In genomic region chr2:199973703-199974102, GRCh38 we compare ENCODE assay signal across 8 cellular contexts. TPM values are rescaled to one million over a fixed set of nuclear protein-coding genes. Genes with fewer than 3 reads are reported as not detected.
A peak's percentile ranks its signal among the peaks of the same experiment; 100 is the strongest.
DNase-seq lines count a peak whose midpoint lies in the region; ATAC-seq, FAIRE-seq and TF ChIP-seq lines count a peak whose summit lies in the region.

No MANE protein-coding gene starts in this region.

- ATAC-seq in HG03520 (IDR thresholded peaks at IDR 0.05; ENCODE audit: unreplicated experiment) (no peak), T-helper 17 cell (no peak)

- no peak for DNase-seq in D721Med (ENCODE audit: insufficient read length, low spot score)
- peak; percentile 41 for DNase-seq in astrocyte (ENCODE audit: low read depth)
- DNase-seq in kidney = no peak
- no peak for DNase-seq in NCI-H2029 treated with DMSO at 0.1 percent for 48 hours (lab: John Stamatoyannopoulos, UW)
- DNase-seq in T1000 (lab: John Stamatoyannopoulos, UW) = no peak
- DNase-seq in T-helper 17 cell = no peak

- H3K9me3 ChIP-seq in astrocyte (ENCODE audit: insufficient read depth, low read depth, low read length) = no peaks in the 10 kb centered on the region
- H3K9me3 ChIP-seq in kidney (ENCODE audit: control insufficient read depth in 1 of 2, low read length in 2 of 2) = no peaks in the 10 kb centered on the region
- no peaks in the 10 kb centered on the region for H3K9me3 ChIP-seq in T-helper 17 cell (ENCODE audit: control insufficient read depth, low read length, poor library complexity, severe bottlenecking)

- peak; percentile 80 for TF ChIP-seq CTCF in D721Med (IDR thresholded peaks at IDR 0.05; ENCODE audit: insufficient read depth, missing control alignments)
- TF ChIP-seq CTCF in LNCAP (IDR thresholded peaks at IDR 0.05) = peak; percentile 47; the same call in 1 of the 2 replicates
- TF ChIP-seq CTCF in astrocyte (IDR thresholded peaks at IDR 0.05; ENCODE audit: insufficient read depth, low read depth, low read length) = peak; percentile 64
- peak; percentile 63 for TF ChIP-seq CTCF in kidney (IDR thresholded peaks at IDR 0.05; ENCODE audit: borderline replicate concordance, extremely low read depth, insufficient read depth)

- H3K27me3 Mint-ChIP-seq in astrocyte (ENCODE audit: low read depth, unreplicated experiment) (no peaks in the 10 kb centered on the region), T-helper 17 cell (no peaks in the 10 kb centered on the region)

- H3K27ac Mint-ChIP-seq in astrocyte (ENCODE audit: unreplicated experiment) (no peak overlapping the region), T-helper 17 cell (no peak overlapping the region)

- H3K36me3 ChIP-seq in astrocyte (ENCODE audit: insufficient read depth, low read length) = peaks cover 7% of the 10 kb centered on the region
- H3K36me3 ChIP-seq in kidney (ENCODE audit: control insufficient read depth in 1 of 2, insufficient read depth in 2 of 2, low read length in 2 of 2) = no peaks in the 10 kb centered on the region

- no peak overlapping the region for H3K9ac ChIP-seq in astrocyte (ENCODE audit: low read length)
- H3K9ac ChIP-seq in kidney (ENCODE audit: low read length in 2 of 2) = no peak overlapping the region

- no peaks in the 10 kb centered on the region for H3K9me3 Mint-ChIP-seq in astrocyte (ENCODE audit: unreplicated experiment)

- H3K4me1 Mint-ChIP-seq in astrocyte (ENCODE audit: low read depth, unreplicated experiment) (peaks cover 15% of the 10 kb centered on the region), T-helper 17 cell (peaks cover 6% of the 10 kb centered on the region)

- no peaks in the 10 kb centered on the region for H3K79me2 ChIP-seq in astrocyte (ENCODE audit: insufficient read depth, low read length)

- no peaks in the 10 kb centered on the region for H3K27me3 ChIP-seq in astrocyte (ENCODE audit: insufficient read depth, low read length)

- FAIRE-seq in D721Med (lab: Jason Lieb, UNC) (peak; percentile 74), astrocyte (lab: Jason Lieb, UNC) (peak; percentile 26), kidney (lab: Jason Lieb, UNC) (peak; percentile 80)

- no peak overlapping the region for H3K4me2 ChIP-seq in astrocyte (ENCODE audit: low read length)

- H3K36me3 Mint-ChIP-seq in astrocyte (ENCODE audit: low read depth, unreplicated experiment) (no peaks in the 10 kb centered on the region), T-helper 17 cell (ENCODE audit: low read depth) (peaks cover 3% of the 10 kb centered on the region)

- no peak overlapping the region for H3K27ac ChIP-seq in astrocyte (ENCODE audit: low read depth, low read length)
- H3K27ac ChIP-seq in kidney (ENCODE audit: low read depth in 2 of 2, low read length in 2 of 2) = no peak overlapping the region

- H4K20me1 ChIP-seq in astrocyte (ENCODE audit: insufficient read depth, low read length) = no peaks in the 10 kb centered on the region

- H3K4me1 ChIP-seq in astrocyte (ENCODE audit: insufficient read depth, low read length) (peaks cover 5% of the 10 kb centered on the region), kidney (ENCODE audit: control insufficient read depth in 1 of 2, insufficient read depth in 1 of 2, low read depth in 1 of 2, low read length in 2 of 2) (peaks cover 0 to 8% of the 10 kb centered on the region in 2 donors)

- intact Hi-C loops in kidney (cut with DNase I) = no loop called here

- H3K4me3 Mint-ChIP-seq in astrocyte (ENCODE audit: unreplicated experiment) = no peak overlapping the region
- no peak overlapping the region for H3K4me3 Mint-ChIP-seq in T-helper 17 cell

- H3K4me3 ChIP-seq in astrocyte (ENCODE audit: insufficient read depth, low read depth, low read length) = no peak overlapping the region
- H3K4me3 ChIP-seq in kidney (ENCODE audit: low read length in 2 of 2) = no peak overlapping the region

- H2AFZ ChIP-seq in astrocyte (ENCODE audit: low read depth, low read length) = no peak overlapping the region

RNA-seq across cellular contexts. Expression of gene MAIP1, which starts 18.3 kb away (rescaled TPM):
- total RNA-seq in astrocyte (21.7 and 24.4 TPM in 2 replicates), kidney (16.0 TPM), T-helper 17 cell (10 to 100 TPM; 19.8 to 29.4 TPM)
- 43.1 TPM for polyA plus RNA-seq in kidney (ENCODE audit: insufficient read depth, low read depth, low replicate concordance)

RNA-seq across cellular contexts. Expression of gene TYW5, which starts 18.4 kb away (rescaled TPM):
- total RNA-seq in astrocyte (9.0 and 9.2 TPM in 2 replicates), kidney (8.0 TPM), T-helper 17 cell (10 to 100 TPM in 1 of 2 donors, 1 to 10 TPM in 1; 9.4 to 15.7 TPM)
- polyA plus RNA-seq in kidney (ENCODE audit: insufficient read depth, low read depth, low replicate concordance) = 6.8 TPM
